1 cellular context compared by ENCODE assay signal in the genomic region with DNA sequence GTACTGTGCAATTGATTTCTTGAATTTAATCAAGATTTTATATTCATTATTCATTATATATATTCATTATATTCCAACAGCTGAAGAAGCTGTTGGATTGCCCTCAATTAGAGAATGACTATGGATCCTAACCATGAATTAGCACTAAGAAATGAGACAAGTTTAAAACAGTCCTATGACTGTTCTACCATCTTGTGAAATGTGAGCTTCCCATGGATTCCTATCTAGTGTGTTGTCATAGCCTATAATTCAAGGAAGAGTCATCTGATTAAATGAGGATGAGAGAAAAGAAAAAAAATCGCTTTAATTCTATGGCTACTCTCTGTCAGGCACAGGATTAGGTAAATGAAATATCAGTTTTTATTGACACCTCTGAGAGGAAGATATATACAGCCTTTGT.
TF ChIP-seq lines count a peak whose summit lies in the region.

No MANE protein-coding gene starts in this region.

TF ChIP-seq in SK-N-SH treated with all-trans-retinoic acid at 6 μM for 48 hours, 23 proteins besides CTCF, POLR2A, EP300 and RAD21 (continued from another document):
- TF ChIP-seq PATZ1 (CRISPR knock-in tag; IDR thresholded peaks at IDR 0.05; ENCODE audit: borderline replicate concordance) (no peak), CSRNP3 (CRISPR knock-in tag; IDR thresholded peaks at IDR 0.05) (no peak)
